Comparison of ENCODE assay signal across 15 cellular contexts in the genomic region with DNA sequence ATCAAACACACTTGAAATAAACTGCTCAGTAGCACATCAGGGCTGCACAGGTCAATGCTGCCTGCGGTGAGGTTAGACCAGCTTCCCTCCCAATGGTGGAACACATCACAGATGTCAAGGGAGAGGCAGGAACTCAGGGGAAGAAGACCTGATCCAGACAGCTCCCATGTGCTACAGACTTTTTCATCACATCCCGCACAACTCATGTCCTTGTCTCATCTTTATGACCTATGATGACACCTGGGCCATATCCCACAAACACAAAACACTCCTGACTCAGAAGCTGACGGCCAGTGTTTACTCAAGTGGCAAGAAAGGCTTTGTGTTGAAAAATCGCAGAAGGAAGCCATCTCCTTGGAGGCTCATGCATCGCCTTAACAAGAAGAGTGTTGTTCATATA.
A peak's percentile ranks its signal among the peaks of the same experiment; 100 is the strongest.
DNase-seq lines count a peak whose midpoint lies in the region; ATAC-seq and TF ChIP-seq lines count a peak whose summit lies in the region.
"Had no signal": no experiment of that assay in that cellular context is flagged by ENCODE, and none has a peak within 500 bp of the region (broad histone marks: within the 10 kb centered on the region; RNA-seq: fewer than 3 reads in every experiment).

No MANE protein-coding gene starts in this region.

- H3K4me1 ChIP-seq in esophagus muscularis mucosa (no peaks in the 10 kb centered on the region), suprapubic skin (no peaks in the 10 kb centered on the region)

- TF ChIP-seq POLR2A in esophagus muscularis mucosa (IDR thresholded peaks at IDR 0.05; ENCODE audit: low read depth) (no peak), suprapubic skin (IDR thresholded peaks at IDR 0.05) (no peak)

- no peak overlapping the region for H3K4me3 Mint-ChIP-seq in activated CD8-positive, alpha-beta memory T cell treated with anti-CD3 and anti-CD28 coated beads, Interleukin-2, amount 10 ng/mL, durations not matched to agents 7 days and 5 days
- H3K4me3 Mint-ChIP-seq: CD4-positive, alpha-beta memory T cell had no signal

- TF ChIP-seq EP300 in esophagus muscularis mucosa (IDR thresholded peaks at IDR 0.05) (no peak), suprapubic skin (IDR thresholded peaks at IDR 0.05) (no peak)

- CTCF ChIA-PET in activated CD8-positive, alpha-beta memory T cell treated with anti-CD3 and anti-CD28 coated beads, Interleukin-2, amount 10 ng/mL, durations not matched to agents 7 days and 5 days (lab: Charles Lee): no interaction called here

- TF ChIP-seq CTCF in esophagus muscularis mucosa (IDR thresholded peaks at IDR 0.05): no peak
- TF ChIP-seq CTCF in suprapubic skin (IDR thresholded peaks at IDR 0.05): no peak

- no peak for ATAC-seq in activated CD8-positive, alpha-beta memory T cell treated with anti-CD3 and anti-CD28 coated beads, Interleukin-2, amount 10 ng/mL, durations not matched to agents 7 days and 5 days
- ATAC-seq: HCT116 had no signal

- H3K27ac ChIP-seq in esophagus muscularis mucosa (replicated peaks in 1 of 4) (no peak overlapping the region), suprapubic skin (no peak overlapping the region)
- H3K27ac ChIP-seq: GM23248 had no signal

- intact Hi-C loops in esophagus muscularis mucosa (cut with DNase I): no loop called here

- H3K27me3 ChIP-seq in esophagus muscularis mucosa (peaks cover 0 to 4% (median 0%) of the 10 kb centered on the region in 4 donors), suprapubic skin (peaks cover 5% of the 10 kb centered on the region)

- H3K4me1 Mint-ChIP-seq in activated CD8-positive, alpha-beta memory T cell treated with anti-CD3 and anti-CD28 coated beads, Interleukin-2, amount 10 ng/mL, durations not matched to agents 7 days and 5 days: peaks cover 7% of the 10 kb centered on the region
- H3K4me1 Mint-ChIP-seq: CD4-positive, alpha-beta memory T cell had no signal

- WGBS in esophagus muscularis mucosa: 38% methylated on average over 5 of the region's 5 CpGs
- WGBS in suprapubic skin: 74% methylated on average over 5 of the region's 5 CpGs

- H3K9me3 ChIP-seq in esophagus muscularis mucosa (peaks cover 0 to 5% (median 0%) of the 10 kb centered on the region in 4 donors), suprapubic skin (no peaks in the 10 kb centered on the region)

- H3K27me3 Mint-ChIP-seq in activated CD8-positive, alpha-beta memory T cell treated with anti-CD3 and anti-CD28 coated beads, Interleukin-2, amount 10 ng/mL, durations not matched to agents 7 days and 5 days: peaks cover 39% of the 10 kb centered on the region

- H3K36me3 Mint-ChIP-seq in activated CD8-positive, alpha-beta memory T cell treated with anti-CD3 and anti-CD28 coated beads, Interleukin-2, amount 10 ng/mL, durations not matched to agents 7 days and 5 days: no peaks in the 10 kb centered on the region
- H3K36me3 Mint-ChIP-seq: CD4-positive, alpha-beta memory T cell had no signal

- DNase-seq in activated CD8-positive, alpha-beta memory T cell treated with anti-CD3 and anti-CD28 coated beads, Interleukin-2, amount 10 ng/mL, durations not matched to agents 7 days and 5 days: peak; percentile 14
- DNase-seq in activated CD8-positive, alpha-beta memory T cell treated with anti-CD3 and anti-CD28 coated beads, Interleukin-2, amount 50 U/mL, for 48 hours: no peak
- DNase-seq in HCEC 1CT (peak; percentile 20), esophagus muscularis mucosa (ENCODE audit: extremely low spot score) (peak; percentile 88), NCI-H2171 treated with DMSO at 0.1 percent for 48 hours (lab: John Stamatoyannopoulos, UW) (no peak), suprapubic skin (ENCODE audit: low spot score in 2 of 2) (no peak)
- DNase-seq: C1 segment of cervical spinal cord; Calu3; CD4-positive, alpha-beta memory T cell; COR-L47; DMS153; DND-41; GM23248; H7 had no signal

- H3K4me3 ChIP-seq in esophagus muscularis mucosa (no peak overlapping the region), suprapubic skin (no peak overlapping the region)
- H3K4me3 ChIP-seq: GM23248 had no signal

- H3K9me3 Mint-ChIP-seq in activated CD8-positive, alpha-beta memory T cell treated with anti-CD3 and anti-CD28 coated beads, Interleukin-2, amount 10 ng/mL, durations not matched to agents 7 days and 5 days (ENCODE audit: low read depth): no peaks in the 10 kb centered on the region

- no peaks in the 10 kb centered on the region for H3K36me3 ChIP-seq in esophagus muscularis mucosa
- no peaks in the 10 kb centered on the region for H3K36me3 ChIP-seq in suprapubic skin

- no peak overlapping the region for H3K27ac Mint-ChIP-seq in activated CD8-positive, alpha-beta memory T cell treated with anti-CD3 and anti-CD28 coated beads, Interleukin-2, amount 10 ng/mL, durations not matched to agents 7 days and 5 days
- H3K27ac Mint-ChIP-seq: CD4-positive, alpha-beta memory T cell had no signal

Comparison
In these comparisons a context has a peak if more than half of its experiments do, and no peak if none do; other contexts are left out.
1. DNase-seq: peak in activated CD8-positive, alpha-beta memory T cell treated with anti-CD3 and anti-CD28 coated beads, Interleukin-2, amount 10 ng/mL, durations not matched to agents 7 days and 5 days (single experiment), HCEC 1CT (single experiment) and esophagus muscularis mucosa (single experiment); none in activated CD8-positive, alpha-beta memory T cell treated with anti-CD3 and anti-CD28 coated beads, Interleukin-2, amount 50 U/mL, for 48 hours (single experiment), NCI-H2171 treated with DMSO at 0.1 percent for 48 hours (single experiment) and suprapubic skin (0 of 2).